ENCODE assay signal across 11 cellular contexts in the genomic region with DNA sequence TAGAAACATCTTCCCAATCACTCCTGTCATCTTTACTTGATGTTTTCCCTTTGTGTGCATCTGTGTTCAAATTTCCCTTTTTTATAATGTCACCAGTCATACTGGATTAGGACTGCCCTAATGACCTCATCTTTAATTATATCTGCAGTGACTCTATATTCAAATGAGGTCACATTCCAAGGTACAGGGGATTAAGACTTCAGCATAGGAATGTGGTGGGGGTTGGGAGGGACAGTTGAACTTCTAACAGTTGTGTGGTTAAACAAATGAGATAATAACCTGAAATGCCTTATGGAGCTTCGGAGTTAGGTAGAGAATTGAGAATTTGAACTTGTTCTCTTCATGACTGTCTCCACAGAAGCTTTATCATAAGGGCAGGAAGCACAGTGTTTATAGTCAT. TPM values are rescaled to one million over a fixed set of nuclear protein-coding genes. Genes with fewer than 3 reads are reported as not detected.
A peak's percentile ranks its signal among the peaks of the same experiment; 100 is the strongest.
DNase-seq lines count a peak whose midpoint lies in the region; TF ChIP-seq lines count a peak whose summit lies in the region.
"Had no signal": no experiment of that assay in that cellular context is flagged by ENCODE, and none has a peak within 500 bp of the region (broad histone marks: within the 10 kb centered on the region; RNA-seq: fewer than 3 reads in every experiment).

No MANE protein-coding gene starts in this region.

- H3K27me3 ChIP-seq in ovary = no peaks in the 10 kb centered on the region
- H3K27me3 ChIP-seq in testis = no peaks in the 10 kb centered on the region

- H3K27ac Mint-ChIP-seq in HFFc6 = peak overlapping the region; percentile 63

- H3K9me3 ChIP-seq in ovary (no peaks in the 10 kb centered on the region), testis (no peaks in the 10 kb centered on the region)

- CTCF ChIA-PET in HEK293T (lab: Yijun Ruan, JAX) = no interaction called here

- no peak overlapping the region for H3K27ac ChIP-seq in ovary
- H3K27ac ChIP-seq in testis = no peak overlapping the region

- no peaks in the 10 kb centered on the region for H3K27me3 Mint-ChIP-seq in HFFc6 (ENCODE audit: insufficient read depth)

- no peaks in the 10 kb centered on the region for H3K36me3 ChIP-seq in ovary
- no peaks in the 10 kb centered on the region for H3K36me3 ChIP-seq in testis (ENCODE audit: low read depth, missing control alignments)

- POLR2A ChIA-PET in HEK293T (lab: Yijun Ruan, JAX) = no interaction called here

- in situ Hi-C loops in G401 (cut with HindIII; ENCODE audit: low sequenced_read_pairs) = no loop called here

- peaks cover 28% of the 10 kb centered on the region for H3K4me1 Mint-ChIP-seq in HFFc6 (ENCODE audit: low read depth)

- intact Hi-C loops in ovary (cut with DNase I) (no loop called here), testis (cut with DNase I; ENCODE audit: low total_unique reads) (no loop called here)

- H3K4me3 ChIP-seq in AG10803 (ENCODE audit: low read length) (no peak overlapping the region), ovary (no peak overlapping the region), testis (no peak overlapping the region)

- peak overlapping the region; percentile 36 for H3K4me3 Mint-ChIP-seq in HFFc6

- TF ChIP-seq CTCF in AG10803 (conservative IDR thresholded peaks at IDR 0.05; ENCODE audit: low read length) (no peak), HFFc6 (IDR thresholded peaks at IDR 0.05) (no peak), ovary (IDR thresholded peaks at IDR 0.05) (no peak), testis (IDR thresholded peaks at IDR 0.05) (no peak)

- no peak for TF ChIP-seq POLR2A in ovary (IDR thresholded peaks at IDR 0.05)
- no peak for TF ChIP-seq POLR2A in testis (IDR thresholded peaks at IDR 0.05)

- no peak for TF ChIP-seq EP300 in ovary (IDR thresholded peaks at IDR 0.05)

- H3K36me3 Mint-ChIP-seq in HFFc6 (ENCODE audit: low read depth) = peaks cover 26% of the 10 kb centered on the region

- no peaks in the 10 kb centered on the region; the same call in 1 of the 2 replicates for H3K9me3 Mint-ChIP-seq in HFFc6

- H3K4me1 ChIP-seq in ovary (ENCODE audit: insufficient read depth) (peaks cover 5% of the 10 kb centered on the region), testis (no peaks in the 10 kb centered on the region)

- DNase-seq in AG10803 (ENCODE audit: low read depth) = peak; percentile 30
- DNase-seq in HFFc6 = peak; percentile 25
- DNase-seq in amniotic stem cell (lab: John Stamatoyannopoulos, UW) = peak; percentile 8
- DNase-seq in islet precursor cell = peak; percentile 74
- DNase-seq in ovary = no peak
- no peak for DNase-seq in testis
- no peak for DNase-seq in G401 (ENCODE audit: low spot score)
- no peak for DNase-seq in HEK293T (ENCODE audit: extremely low spot score)
- DNase-seq: activated naive CD4-positive, alpha-beta T cell; midbrain; NCI-H510A had no signal

- WGBS in ovary, 3 donors = 24 to 41% (median 39%) methylated on average over 1 of the region's 1 CpG
- 68 to 76% methylated on average over 1 of the region's 1 CpG for WGBS in testis, 2 donors

TF ChIP-seq in HEK293T, 16 proteins besides CTCF, POLR2A, EP300 and RAD21:
- TF ChIP-seq FOXM1 (IDR thresholded peaks at IDR 0.05; ENCODE audit: borderline replicate concordance) (no peak), FOXK2 (IDR thresholded peaks at IDR 0.05) (no peak), TARDBP (IDR thresholded peaks at IDR 0.05) (no peak), PKNOX1 (IDR thresholded peaks at IDR 0.05) (no peak), ZNF384 (IDR thresholded peaks at IDR 0.05) (no peak), FOXA1 (IDR thresholded peaks at IDR 0.05) (no peak), CTBP1 (IDR thresholded peaks at IDR 0.05; ENCODE audit: borderline replicate concordance) (no peak), L3MBTL2 (conservative IDR thresholded peaks at IDR 0.05) (no peak), ELF4 (IDR thresholded peaks at IDR 0.05) (no peak), HDGF (IDR thresholded peaks at IDR 0.05; ENCODE audit: borderline replicate concordance) (no peak), NFRKB (IDR thresholded peaks at IDR 0.05) (no peak), ARNT (IDR thresholded peaks at IDR 0.05) (no peak), SP1 (IDR thresholded peaks at IDR 0.05) (no peak)

RNA-seq across cellular contexts. Expression of gene PAN3, which starts 23.0 kb away (rescaled TPM):
- total RNA-seq in HFFc6 (2021; fragmentation: NEBNext Ultra II Directional; extraction: Animal tissue kit (Norgen Biotek cat#: 25700)) = 10 to 100 TPM; 16.9 to 20.2 (median 18.0) TPM
- total RNA-seq in ovary (10 to 100 TPM; 33.8 to 40.7 (median 36.7) TPM), testis (10 to 100 TPM; 74.8 to 76.2 TPM)
- polyA plus RNA-seq in ovary (10 to 100 TPM; 13.2 to 16.5 TPM), testis (ENCODE audit: insufficient read depth, low read depth, low replicate concordance) (30.2 TPM)
- 11.4 and 21.3 TPM in 2 replicates for total RNA-seq in G401 (2014; rRNA removed; shearing (Covaris generic))

Comparison
In these comparisons a context has a peak if more than half of its experiments do, and no peak if none do; other contexts are left out.
1. DNase-seq: peak in AG10803 (single experiment), HFFc6 (single experiment), amniotic stem cell (single experiment) and islet precursor cell (single experiment); none in ovary (0 of 5), testis (single experiment), G401 (single experiment) and HEK293T (single experiment).